1 cellular context compared by ENCODE assay signal in genomic region chr9:5869315-5870019, GRCh38.
TF ChIP-seq lines count a peak whose summit lies in the region.

No MANE protein-coding gene starts in this region.

TF ChIP-seq in IMR-90, 13 proteins besides CTCF, POLR2A, EP300 and RAD21:
- no peak for TF ChIP-seq MAZ (IDR thresholded peaks at IDR 0.05; ENCODE audit: borderline replicate concordance, low read depth, low read length)
- no peak for TF ChIP-seq CEBPB (IDR thresholded peaks at IDR 0.05; ENCODE audit: low read depth, low read length)
- no peak for TF ChIP-seq MAFK (IDR thresholded peaks at IDR 0.05; ENCODE audit: low read depth, low read length)
TF ChIP-seq in IMR-90: peak in this region for 0.
